1 cellular context compared by ENCODE assay signal in the genomic region with DNA sequence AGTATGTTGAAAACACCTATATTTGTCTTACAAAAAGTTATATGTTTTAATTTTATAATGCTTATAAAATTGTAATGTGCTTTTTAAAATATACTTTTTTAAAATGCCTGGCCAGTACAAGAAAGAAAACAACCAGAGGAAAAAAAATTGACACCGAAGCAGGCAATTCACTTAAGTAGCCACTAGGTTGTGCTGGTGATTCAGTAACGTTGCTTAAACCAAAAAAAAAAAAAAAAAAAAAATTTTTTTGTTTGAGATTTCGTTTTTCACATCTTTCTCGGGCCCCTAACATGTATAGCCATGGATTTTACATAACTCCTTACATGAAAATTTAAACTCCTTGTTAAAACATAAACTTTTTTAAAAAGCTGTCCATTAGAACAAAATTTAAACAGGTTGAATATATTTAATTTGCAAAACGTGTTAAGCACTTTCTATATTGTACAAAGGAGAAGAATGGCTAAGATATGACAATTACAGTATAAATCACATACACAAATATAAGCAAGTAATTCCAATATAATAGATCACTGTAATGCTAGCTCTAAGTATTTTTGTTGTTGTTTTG.
TF ChIP-seq lines count a peak whose summit lies in the region.

No MANE protein-coding gene starts in this region.

TF ChIP-seq in HCT116, 20 proteins besides CTCF, POLR2A, EP300 and RAD21 (continued from another document):
- TF ChIP-seq, protein P1, sequence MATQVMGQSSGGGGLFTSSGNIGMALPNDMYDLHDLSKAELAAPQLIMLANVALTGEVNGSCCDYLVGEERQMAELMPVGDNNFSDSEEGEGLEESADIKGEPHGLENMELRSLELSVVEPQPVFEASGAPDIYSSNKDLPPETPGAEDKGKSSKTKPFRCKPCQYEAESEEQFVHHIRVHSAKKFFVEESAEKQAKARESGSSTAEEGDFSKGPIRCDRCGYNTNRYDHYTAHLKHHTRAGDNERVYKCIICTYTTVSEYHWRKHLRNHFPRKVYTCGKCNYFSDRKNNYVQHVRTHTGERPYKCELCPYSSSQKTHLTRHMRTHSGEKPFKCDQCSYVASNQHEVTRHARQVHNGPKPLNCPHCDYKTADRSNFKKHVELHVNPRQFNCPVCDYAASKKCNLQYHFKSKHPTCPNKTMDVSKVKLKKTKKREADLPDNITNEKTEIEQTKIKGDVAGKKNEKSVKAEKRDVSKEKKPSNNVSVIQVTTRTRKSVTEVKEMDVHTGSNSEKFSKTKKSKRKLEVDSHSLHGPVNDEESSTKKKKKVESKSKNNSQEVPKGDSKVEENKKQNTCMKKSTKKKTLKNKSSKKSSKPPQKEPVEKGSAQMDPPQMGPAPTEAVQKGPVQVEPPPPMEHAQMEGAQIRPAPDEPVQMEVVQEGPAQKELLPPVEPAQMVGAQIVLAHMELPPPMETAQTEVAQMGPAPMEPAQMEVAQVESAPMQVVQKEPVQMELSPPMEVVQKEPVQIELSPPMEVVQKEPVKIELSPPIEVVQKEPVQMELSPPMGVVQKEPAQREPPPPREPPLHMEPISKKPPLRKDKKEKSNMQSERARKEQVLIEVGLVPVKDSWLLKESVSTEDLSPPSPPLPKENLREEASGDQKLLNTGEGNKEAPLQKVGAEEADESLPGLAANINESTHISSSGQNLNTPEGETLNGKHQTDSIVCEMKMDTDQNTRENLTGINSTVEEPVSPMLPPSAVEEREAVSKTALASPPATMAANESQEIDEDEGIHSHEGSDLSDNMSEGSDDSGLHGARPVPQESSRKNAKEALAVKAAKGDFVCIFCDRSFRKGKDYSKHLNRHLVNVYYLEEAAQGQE (IDR thresholded peaks at IDR 0.05; ENCODE audit: low read depth): no peak
- TF ChIP-seq CEBPB (IDR thresholded peaks at IDR 0.05; ENCODE audit: low read depth): no peak
- TF ChIP-seq SIN3A (IDR thresholded peaks at IDR 0.05; ENCODE audit: low read depth): no peak
- TF ChIP-seq ZNF274 (IDR thresholded peaks at IDR 0.05; ENCODE audit: low read depth, low read length): no peak
- no peak for TF ChIP-seq JUND (IDR thresholded peaks at IDR 0.05)
- TF ChIP-seq YY1 (IDR thresholded peaks at IDR 0.05; ENCODE audit: extremely low read depth, insufficient replicate concordance, low read depth, low read length): no peak
- TF ChIP-seq EZH2 (IDR thresholded peaks at IDR 0.05): no peak
- no peak for TF ChIP-seq ELF1 (IDR thresholded peaks at IDR 0.05; ENCODE audit: borderline replicate concordance, low read depth)
- no peak for TF ChIP-seq CBX3 (IDR thresholded peaks at IDR 0.05; ENCODE audit: low read depth)
- TF ChIP-seq MAX (IDR thresholded peaks at IDR 0.05): no peak
- TF ChIP-seq POLR2AphosphoS5 (IDR thresholded peaks at IDR 0.05; ENCODE audit: low read depth, low read length): no peak
- TF ChIP-seq, protein P2, sequence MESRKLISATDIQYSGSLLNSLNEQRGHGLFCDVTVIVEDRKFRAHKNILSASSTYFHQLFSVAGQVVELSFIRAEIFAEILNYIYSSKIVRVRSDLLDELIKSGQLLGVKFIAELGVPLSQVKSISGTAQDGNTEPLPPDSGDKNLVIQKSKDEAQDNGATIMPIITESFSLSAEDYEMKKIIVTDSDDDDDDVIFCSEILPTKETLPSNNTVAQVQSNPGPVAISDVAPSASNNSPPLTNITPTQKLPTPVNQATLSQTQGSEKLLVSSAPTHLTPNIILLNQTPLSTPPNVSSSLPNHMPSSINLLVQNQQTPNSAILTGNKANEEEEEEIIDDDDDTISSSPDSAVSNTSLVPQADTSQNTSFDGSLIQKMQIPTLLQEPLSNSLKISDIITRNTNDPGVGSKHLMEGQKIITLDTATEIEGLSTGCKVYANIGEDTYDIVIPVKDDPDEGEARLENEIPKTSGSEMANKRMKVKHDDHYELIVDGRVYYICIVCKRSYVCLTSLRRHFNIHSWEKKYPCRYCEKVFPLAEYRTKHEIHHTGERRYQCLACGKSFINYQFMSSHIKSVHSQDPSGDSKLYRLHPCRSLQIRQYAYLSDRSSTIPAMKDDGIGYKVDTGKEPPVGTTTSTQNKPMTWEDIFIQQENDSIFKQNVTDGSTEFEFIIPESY (IDR thresholded peaks at IDR 0.05; ENCODE audit: extremely low read depth, insufficient replicate concordance, low read length): no peak
- TF ChIP-seq EGR1 (IDR thresholded peaks at IDR 0.05; ENCODE audit: low read depth): no peak
- TF ChIP-seq TCF7L2 (IDR thresholded peaks at IDR 0.05; ENCODE audit: borderline replicate concordance, extremely low read depth, insufficient read depth, insufficient read length): no peak
- TF ChIP-seq EZH2phosphoT487 (IDR thresholded peaks at IDR 0.05; ENCODE audit: borderline replicate concordance): no peak
- TF ChIP-seq FOSL1 (IDR thresholded peaks at IDR 0.05; ENCODE audit: low read depth): no peak
